8 cellular contexts compared by ENCODE assay signal in the genomic region with DNA sequence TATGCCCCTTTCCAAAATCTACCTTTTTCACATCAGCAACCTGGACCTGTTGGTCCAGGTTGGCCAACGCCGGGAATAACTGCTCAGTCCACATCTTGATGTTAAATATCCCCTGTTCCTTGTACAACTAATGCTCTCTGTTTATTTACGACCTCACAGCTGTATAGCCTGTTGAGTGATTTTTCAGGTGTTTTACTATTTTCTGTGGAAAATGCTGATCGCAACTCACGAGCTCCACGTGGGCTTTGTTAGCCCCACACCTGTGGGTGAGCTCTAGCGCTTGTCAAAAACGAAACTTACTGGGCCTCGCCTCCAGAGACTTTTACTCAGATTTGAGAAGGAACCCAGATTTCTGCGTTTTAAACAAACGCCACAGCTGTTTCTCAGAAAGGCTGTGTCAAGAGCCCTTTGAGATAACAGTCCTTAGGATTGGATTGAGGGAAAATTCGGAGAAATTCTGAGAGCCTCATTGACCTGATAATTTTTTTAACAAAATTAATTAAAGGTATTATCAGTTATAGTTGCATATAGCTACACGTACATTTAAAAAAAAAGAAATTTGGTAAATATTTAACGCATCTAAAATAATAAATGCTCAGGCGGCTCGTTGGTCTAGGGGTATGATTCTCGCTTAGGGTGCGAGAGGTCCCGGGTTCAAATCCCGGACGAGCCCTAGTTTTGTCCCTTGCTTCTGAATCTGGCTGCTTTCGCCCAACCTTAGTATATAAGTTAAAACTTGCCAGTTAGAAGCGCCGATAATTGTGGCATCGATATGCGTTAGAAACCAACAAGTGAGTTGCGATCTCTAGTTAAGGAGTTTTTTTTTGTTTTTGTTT. TPM values are rescaled to one million over a fixed set of nuclear protein-coding genes. Genes with fewer than 3 reads are reported as not detected.
DNase-seq lines count a peak whose midpoint lies in the region; ATAC-seq and TF ChIP-seq lines count a peak whose summit lies in the region.

No MANE protein-coding gene starts in this region.

- DNase-seq in ELF-1 (ENCODE audit: low read depth, low spot score), result peak; percentile 85
- peak; percentile 68 for DNase-seq in HS-5 (ENCODE audit: low read depth)
- DNase-seq in SK-N-MC (ENCODE audit: low read depth, low spot score), result no peak
- peak; percentile 31 for DNase-seq in activated naive CD8-positive, alpha-beta T cell treated with anti-CD3 and anti-CD28 coated beads, Interleukin-2, amount 50 U/mL, for 16 hours (ENCODE audit: low read depth, low spot score)
- DNase-seq in right cardiac atrium, result peak in 2 of 3 donors; percentile 55 to 68
- DNase-seq in gastrocnemius medialis, result no peak
- no peak for DNase-seq in mucosa of gallbladder (ENCODE audit: low spot score)

- ATAC-seq in right cardiac atrium (peak in 1 of 2 donors; percentile 26), gastrocnemius medialis (no peak), GM21360 (IDR thresholded peaks at IDR 0.05; ENCODE audit: unreplicated experiment) (no peak)

- H3K4me3 ChIP-seq in SK-N-MC (peak overlapping the region; percentile 87), right cardiac atrium (ENCODE audit: low read length) (peak overlapping the region; percentile 79), gastrocnemius medialis (peak overlapping the region; percentile 29 to 63 (median 56))

- 10% methylated on average over 27 of the region's 27 CpGs for WGBS in right cardiac atrium

- intact Hi-C loops in right cardiac atrium (cut with DNase I), result loop anchor here in 1 of 4 donors (10.0 kb wide), 1 partner anchor 240 kb away; no protein-coding TSS in a partner anchor
- intact Hi-C loops in gastrocnemius medialis (cut with DNase I; ENCODE audit: low total_unique reads), result loop anchor here (1.0 to 10.0 kb wide), 4 partner anchors 13 to 920 kb away; a partner anchor contains a TSS

- no peak for TF ChIP-seq POLR2A in gastrocnemius medialis (IDR thresholded peaks at IDR 0.05)

- in situ Hi-C loops in gastrocnemius medialis (cut with MboI; ENCODE audit: low sequenced_read_pairs in 4 of 4), result no loop called here

- H3K27ac ChIP-seq in SK-N-MC, result peak overlapping the region; percentile 94
- peak overlapping the region; percentile 51 for H3K27ac ChIP-seq in right cardiac atrium (ENCODE audit: low read length)
- peak overlapping the region; percentile 75 to 85 (median 79) for H3K27ac ChIP-seq in gastrocnemius medialis

- H3K9me3 ChIP-seq in SK-N-MC (ENCODE audit: low read depth, low read length) (no peaks in the 10 kb centered on the region), right cardiac atrium (ENCODE audit: control insufficient read depth, low read length) (no peaks in the 10 kb centered on the region), gastrocnemius medialis (no peaks in the 10 kb centered on the region)

- H3K4me1 ChIP-seq in right cardiac atrium (ENCODE audit: control insufficient read depth, insufficient read depth, low read length), result no peaks in the 10 kb centered on the region
- H3K4me1 ChIP-seq in gastrocnemius medialis, result peaks cover 10 to 13% of the 10 kb centered on the region in 2 donors

- no peaks in the 10 kb centered on the region for H3K36me3 ChIP-seq in SK-N-MC (ENCODE audit: insufficient read depth, low read length)
- no peaks in the 10 kb centered on the region for H3K36me3 ChIP-seq in gastrocnemius medialis

- TF ChIP-seq CTCF in gastrocnemius medialis (IDR thresholded peaks at IDR 0.05 in 4 of 5, conservative IDR thresholded peaks at IDR 0.05 in 1 of 5), result no peak

- peak overlapping the region; percentile 86 for H3K9ac ChIP-seq in SK-N-MC (ENCODE audit: insufficient read length)

- H3K27me3 ChIP-seq in right cardiac atrium (ENCODE audit: control insufficient read depth, insufficient read depth), result no peaks in the 10 kb centered on the region
- H3K27me3 ChIP-seq in gastrocnemius medialis, result no peaks in the 10 kb centered on the region

RNA-seq across cellular contexts. Expression of a gene that starts 16.7 kb away (rescaled TPM):
- total RNA-seq in right cardiac atrium, result 10 to 100 TPM; 34.6 to 42.9 (median 35.9) TPM
- polyA plus RNA-seq in right cardiac atrium, result 20.1 TPM
- 10 to 100 TPM; 20.1 to 58.7 (median 28.4) TPM for total RNA-seq in gastrocnemius medialis
- total RNA-seq in mucosa of gallbladder, result 55.8 TPM

RNA-seq across cellular contexts. Expression of a gene that starts 41.9 kb away (rescaled TPM):
- 1 to 10 TPM; 8.9 to 9.5 (median 9.3) TPM for total RNA-seq in right cardiac atrium
- polyA plus RNA-seq in right cardiac atrium, result 9.2 TPM
- 10 to 100 TPM in 1 of 4 donors, 1 to 10 TPM in 3; 7.1 to 13.2 (median 9.5) TPM for total RNA-seq in gastrocnemius medialis
- total RNA-seq in mucosa of gallbladder, result 11.6 TPM

RNA-seq across cellular contexts. Expression of a gene that starts 54.8 kb away (rescaled TPM):
- total RNA-seq in right cardiac atrium (not detected), gastrocnemius medialis (not detected), mucosa of gallbladder (not detected)
- polyA plus RNA-seq in right cardiac atrium, result not detected

Comparison
In these comparisons a context has a peak if more than half of its experiments do, and no peak if none do; other contexts are left out.
1. DNase-seq: peak in ELF-1 (single experiment), HS-5 (single experiment), activated naive CD8-positive, alpha-beta T cell treated with anti-CD3 and anti-CD28 coated beads, Interleukin-2, amount 50 U/mL, for 16 hours (single experiment) and right cardiac atrium (2 of 3); none in SK-N-MC (single experiment), gastrocnemius medialis (0 of 2) and mucosa of gallbladder (single experiment).
2. Peak in every context shown above with its lines, with median percentiles within 50 percentile points of each other: H3K27ac ChIP-seq and H3K4me3 ChIP-seq.